In genomic region chr12:105084251-105085250, GRCh38 we compare ENCODE assay signal across 1 cellular context.
TF ChIP-seq lines count a peak whose summit lies in the region.

ALDH1L2 (minus strand) TSS chr12:105084458; CDS start chr12:105084436, 22 bp downstream.

TF ChIP-seq in WTC11, 78 proteins besides CTCF, POLR2A, EP300 and RAD21 (continued from another document and continues in another):
- TF ChIP-seq FOXK1 (CRISPR knock-in tag; IDR thresholded peaks at IDR 0.05), result peak; percentile 4; the same call in 1 of the 2 replicates
- TF ChIP-seq PREB (CRISPR knock-in tag; IDR thresholded peaks at IDR 0.05; ENCODE audit: borderline replicate concordance), result no peak
- no peak for TF ChIP-seq ZBTB21 (CRISPR knock-in tag; IDR thresholded peaks at IDR 0.05; ENCODE audit: borderline replicate concordance)
- peak; percentile 68 for TF ChIP-seq SP1 (CRISPR knock-in tag; conservative IDR thresholded peaks at IDR 0.05)
- no peak for TF ChIP-seq ZNF416 (CRISPR knock-in tag; IDR thresholded peaks at IDR 0.05)
- no peak for TF ChIP-seq ZNF532 (CRISPR knock-in tag; IDR thresholded peaks at IDR 0.05; ENCODE audit: borderline replicate concordance)
- TF ChIP-seq ERG (CRISPR knock-in tag; IDR thresholded peaks at IDR 0.05), result no peak
- TF ChIP-seq JAZF1 (CRISPR knock-in tag; IDR thresholded peaks at IDR 0.05), result no peak
- TF ChIP-seq PRRX2 (CRISPR knock-in tag; IDR thresholded peaks at IDR 0.05), result no peak
- no peak for TF ChIP-seq NR2C2 (CRISPR knock-in tag; IDR thresholded peaks at IDR 0.05)
- TF ChIP-seq ZNF423 (CRISPR knock-in tag; IDR thresholded peaks at IDR 0.05), result no peak
- no peak for TF ChIP-seq USF1 (CRISPR knock-in tag; IDR thresholded peaks at IDR 0.05)
- no peak for TF ChIP-seq OVOL2 (CRISPR knock-in tag; IDR thresholded peaks at IDR 0.05; ENCODE audit: borderline replicate concordance)
- TF ChIP-seq ZBTB43 (CRISPR knock-in tag; IDR thresholded peaks at IDR 0.05), result no peak
- TF ChIP-seq CDX4 (CRISPR knock-in tag; IDR thresholded peaks at IDR 0.05; ENCODE audit: borderline replicate concordance), result no peak
- TF ChIP-seq ZNF512 (CRISPR knock-in tag; IDR thresholded peaks at IDR 0.05; ENCODE audit: borderline replicate concordance), result no peak
- peak; percentile 42; the same call in 1 of the 2 replicates for TF ChIP-seq E2F5 (CRISPR knock-in tag; IDR thresholded peaks at IDR 0.05)
- no peak for TF ChIP-seq ZNF425 (CRISPR knock-in tag; conservative IDR thresholded peaks at IDR 0.05)
- TF ChIP-seq ATF2 (CRISPR knock-in tag; IDR thresholded peaks at IDR 0.05; ENCODE audit: borderline replicate concordance, low read depth), result no peak
- no peak for TF ChIP-seq TEAD4 (CRISPR knock-in tag; IDR thresholded peaks at IDR 0.05)
- TF ChIP-seq MLX (CRISPR knock-in tag; IDR thresholded peaks at IDR 0.05), result no peak
- no peak for TF ChIP-seq MXD4 (CRISPR knock-in tag; IDR thresholded peaks at IDR 0.05; ENCODE audit: borderline replicate concordance)
- no peak for TF ChIP-seq TEAD1 (CRISPR knock-in tag; IDR thresholded peaks at IDR 0.05)
- no peak for TF ChIP-seq NFE2L1 (CRISPR knock-in tag; IDR thresholded peaks at IDR 0.05)
- no peak for TF ChIP-seq NFATC4 (CRISPR knock-in tag; IDR thresholded peaks at IDR 0.05)
- TF ChIP-seq NR3C1 (CRISPR knock-in tag; conservative IDR thresholded peaks at IDR 0.05; ENCODE audit: low read depth), result 0 out of 2 replicates have a peak, but pooled peaks have one; percentile 68
- TF ChIP-seq AR (CRISPR knock-in tag; IDR thresholded peaks at IDR 0.05), result no peak
- TF ChIP-seq HMGA2 (CRISPR knock-in tag; IDR thresholded peaks at IDR 0.05), result no peak
- TF ChIP-seq ESRRA (CRISPR knock-in tag; IDR thresholded peaks at IDR 0.05; ENCODE audit: borderline replicate concordance), result no peak
- no peak for TF ChIP-seq GABPB1 (CRISPR knock-in tag; IDR thresholded peaks at IDR 0.05)
- TF ChIP-seq NR1H2 (CRISPR knock-in tag; IDR thresholded peaks at IDR 0.05), result no peak
- no peak for TF ChIP-seq CBFB (CRISPR knock-in tag; IDR thresholded peaks at IDR 0.05; ENCODE audit: low read depth)
- no peak for TF ChIP-seq USF2 (CRISPR knock-in tag; IDR thresholded peaks at IDR 0.05)
- no peak for TF ChIP-seq ZNF263 (CRISPR knock-in tag; IDR thresholded peaks at IDR 0.05; ENCODE audit: low read depth)
